In genomic region chr2:149375801-149376349, GRCh38 we compare ENCODE assay signal across 20 cellular contexts. TPM values are rescaled to one million over a fixed set of nuclear protein-coding genes. Genes with fewer than 3 reads are reported as not detected.
DNase-seq lines count a peak whose midpoint lies in the region; ATAC-seq, FAIRE-seq and TF ChIP-seq lines count a peak whose summit lies in the region.
"Had no signal": no experiment of that assay in that cellular context is flagged by ENCODE, and none has a peak within 500 bp of the region (broad histone marks: within the 10 kb centered on the region; RNA-seq: fewer than 3 reads in every experiment).

No MANE protein-coding gene starts in this region.

- no peak for TF ChIP-seq RAD21 in A549 (conservative IDR thresholded peaks at IDR 0.05 in 1 of 2, IDR thresholded peaks at IDR 0.05 in 1 of 2)

- TF ChIP-seq POLR2A in A549 (IDR thresholded peaks at IDR 0.05; ENCODE audit: low read length), result no peak

- no peak overlapping the region for H3K4me3 Mint-ChIP-seq in activated T-helper 1 cell treated with anti-CD3 and anti-CD28 coated beads, Interleukin-12 subunit alpha, Interleukin-12 subunit beta, Interleukin-2, Interleukin-4 antibody, amounts not matched to agents 30 ng/mL and 10 ng/mL and 1 ng/mL, durations not matched to agents 14 hours and 24 hours and 36 hours
- no peak overlapping the region for H3K4me3 Mint-ChIP-seq in progenitor cell of endocrine pancreas (ENCODE audit: low read depth)
- H3K4me3 Mint-ChIP-seq: activated naive CD4-positive, alpha-beta T cell treated with anti-CD3 and anti-CD28 coated beads for 36 hours; T-helper 2 cell treated with Interferon-gamma antibody and Interleukin-4, amounts not matched to agents 5 μg/mL and 100 μg/mL, for 36 hours had no signal

- TF ChIP-seq EP300 in A549 (IDR thresholded peaks at IDR 0.05), result no peak

- FAIRE-seq in A549 (lab: Jason Lieb, UNC), result no peak
- FAIRE-seq: endometrium had no signal

- H3K27me3 ChIP-seq in GM23248 (replicated peaks; ENCODE audit: insufficient read depth), result no peaks in the 10 kb centered on the region
- H3K27me3 ChIP-seq in brain microvascular endothelial cell (replicated peaks), result no peaks in the 10 kb centered on the region
- H3K27me3 ChIP-seq: vagina had no signal

- no peaks in the 10 kb centered on the region for H3K79me2 ChIP-seq in GM23248 (ENCODE audit: insufficient read depth)

- H3K9me2 ChIP-seq in GM23248 (ENCODE audit: insufficient read depth), result no peaks in the 10 kb centered on the region

- DNase-seq in A549 (ENCODE audit: low read depth in 1 of 2, low spot score in 1 of 2) (no peak), GM23248 (peak; percentile 32), brain microvascular endothelial cell (peak; percentile 75), medulla oblongata (ENCODE audit: extremely low spot score) (peak; percentile 9), T1000 (lab: John Stamatoyannopoulos, UW) (no peak), progenitor cell of endocrine pancreas (ENCODE audit: low spot score, unreplicated experiment) (no peak)
- DNase-seq in stimulated activated CD4-positive, alpha-beta T cell treated with anti-CD3 and anti-CD28 coated beads, Interleukin-1b, Interleukin-23, amount 100 ng/mL, for 48 hours, result no peak
- DNase-seq in activated T-helper 1 cell treated with anti-CD3 and anti-CD28 coated beads, Interleukin-12 subunit alpha, Interleukin-12 subunit beta, Interleukin-2, Interleukin-4 antibody, amounts not matched to agents 30 ng/mL and 10 ng/mL and 1 ng/mL, durations not matched to agents 14 hours and 24 hours and 36 hours (ENCODE audit: low spot score), result no peak
- DNase-seq: activated naive CD4-positive, alpha-beta T cell treated with anti-CD3 and anti-CD28 coated beads for 36 hours; caudate nucleus; COR-L47; mesendoderm; NCI-H1105 treated with DMSO at 0.1 percent for 48 hours; NCI-H226; SHP77; stimulated activated CD4-positive, alpha-beta T cell treated with anti-CD3 and anti-CD28 coated beads, Interleukin-15, amount 100 ng/mL, for 24 hours had no signal

- no peak overlapping the region for H3K27ac Mint-ChIP-seq in activated T-helper 1 cell treated with anti-CD3 and anti-CD28 coated beads, Interleukin-12 subunit alpha, Interleukin-12 subunit beta, Interleukin-2, Interleukin-4 antibody, amounts not matched to agents 30 ng/mL and 10 ng/mL and 1 ng/mL, durations not matched to agents 14 hours and 24 hours and 36 hours
- no peak overlapping the region for H3K27ac Mint-ChIP-seq in progenitor cell of endocrine pancreas
- H3K27ac Mint-ChIP-seq: activated naive CD4-positive, alpha-beta T cell treated with anti-CD3 and anti-CD28 coated beads for 36 hours; T-helper 2 cell treated with Interferon-gamma antibody and Interleukin-4, amounts not matched to agents 5 μg/mL and 100 μg/mL, for 36 hours had no signal

- H3K36me3 ChIP-seq in GM23248 (ENCODE audit: low read depth) (no peaks in the 10 kb centered on the region), brain microvascular endothelial cell (replicated peaks) (no peaks in the 10 kb centered on the region)
- H3K36me3 ChIP-seq: vagina had no signal

- H3K4me1 Mint-ChIP-seq in activated T-helper 1 cell treated with anti-CD3 and anti-CD28 coated beads, Interleukin-12 subunit alpha, Interleukin-12 subunit beta, Interleukin-2, Interleukin-4 antibody, amounts not matched to agents 30 ng/mL and 10 ng/mL and 1 ng/mL, durations not matched to agents 14 hours and 24 hours and 36 hours (ENCODE audit: low read depth), result no peaks in the 10 kb centered on the region
- peaks cover 8% of the 10 kb centered on the region for H3K4me1 Mint-ChIP-seq in progenitor cell of endocrine pancreas (ENCODE audit: low read depth)

- 3% methylated on average over 8 of the region's 8 CpGs for WGBS in A549 (ENCODE audit: missing lambda C conversion rate)
- WGBS in GM23248 (ENCODE audit: low coverage in 1 of 2, low lambda C conversion rate in 2 of 2, missing lambda C conversion rate in 2 of 2), 2 experiments, result 23 to 24% methylated on average over 8 of the region's 8 CpGs

- H3K9me3 Mint-ChIP-seq in activated T-helper 1 cell treated with anti-CD3 and anti-CD28 coated beads, Interleukin-12 subunit alpha, Interleukin-12 subunit beta, Interleukin-2, Interleukin-4 antibody, amounts not matched to agents 30 ng/mL and 10 ng/mL and 1 ng/mL, durations not matched to agents 14 hours and 24 hours and 36 hours, result no peaks in the 10 kb centered on the region
- H3K9me3 Mint-ChIP-seq in progenitor cell of endocrine pancreas (ENCODE audit: low read depth), result no peaks in the 10 kb centered on the region
- H3K9me3 Mint-ChIP-seq: activated naive CD4-positive, alpha-beta T cell treated with anti-CD3 and anti-CD28 coated beads for 36 hours; T-helper 2 cell treated with Interferon-gamma antibody and Interleukin-4, amounts not matched to agents 5 μg/mL and 100 μg/mL, for 36 hours had no signal

- H3K9ac ChIP-seq in GM23248, result no peak overlapping the region
- H3K9ac ChIP-seq: KMS-11 had no signal

- TF ChIP-seq CTCF in A549 (IDR thresholded peaks at IDR 0.05) (no peak), brain microvascular endothelial cell (IDR thresholded peaks at IDR 0.05; ENCODE audit: low read depth, low read length, missing control alignments) (no peak), progenitor cell of endocrine pancreas (IDR thresholded peaks at IDR 0.05; ENCODE audit: unreplicated experiment) (no peak)

- no peak overlapping the region for H3K27ac ChIP-seq in A549
- no peak overlapping the region; the same call in 1 of the 2 replicates for H3K27ac ChIP-seq in GM23248
- H3K27ac ChIP-seq in brain microvascular endothelial cell, result no peak overlapping the region
- H3K27ac ChIP-seq: KMS-11, vagina had no signal

- H3K9me3 ChIP-seq in A549, result no peaks in the 10 kb centered on the region
- no peaks in the 10 kb centered on the region for H3K9me3 ChIP-seq in GM23248 (ENCODE audit: low read depth)
- H3K9me3 ChIP-seq: vagina had no signal

- POLR2A ChIA-PET in A549 (lab: Yijun Ruan, JAX), result no interaction called here

- no peak for ATAC-seq in A549

- no peak overlapping the region for H3K4me2 ChIP-seq in A549
- no peak overlapping the region for H3K4me2 ChIP-seq in GM23248 (ENCODE audit: unreplicated experiment)
- H3K4me2 ChIP-seq: KMS-11 had no signal

- H2AFZ ChIP-seq in GM23248, result no peak overlapping the region

- H3K4me3 ChIP-seq in A549, result no peak overlapping the region
- no peak overlapping the region for H3K4me3 ChIP-seq in GM23248
- H3K4me3 ChIP-seq in brain microvascular endothelial cell (ENCODE audit: low read depth, low read length), result no peak overlapping the region
- H3K4me3 ChIP-seq: vagina had no signal

- 0 out of 2 replicates have a peak, but pooled peaks cover 5% of the 10 kb centered on the region for H3F3A ChIP-seq in GM23248 (ENCODE audit: insufficient read depth)

- intact Hi-C loops in activated T-helper 1 cell treated with anti-CD3 and anti-CD28 coated beads, Interleukin-12 subunit alpha, Interleukin-12 subunit beta, Interleukin-2, Interleukin-4 antibody, amounts not matched to agents 30 ng/mL and 10 ng/mL and 1 ng/mL, durations not matched to agents 14 hours and 24 hours and 36 hours (cut with micrococcal nuclease), result no loop called here

- H3K4me1 ChIP-seq in A549 (no peaks in the 10 kb centered on the region), GM23248 (ENCODE audit: insufficient read depth) (peaks cover 8% of the 10 kb centered on the region)
- H3K4me1 ChIP-seq: vagina had no signal

- H4K20me1 ChIP-seq in GM23248 (ENCODE audit: insufficient read depth), result no peaks in the 10 kb centered on the region

- in situ Hi-C loops in GM23248 (cut with MboI), result no loop called here
- in situ Hi-C loops in brain microvascular endothelial cell (cut with HindIII; ENCODE audit: low pct_ligation_motif_present, low sequenced_read_pairs), result no loop called here

- no peaks in the 10 kb centered on the region for H3K27me3 Mint-ChIP-seq in activated T-helper 1 cell treated with anti-CD3 and anti-CD28 coated beads, Interleukin-12 subunit alpha, Interleukin-12 subunit beta, Interleukin-2, Interleukin-4 antibody, amounts not matched to agents 30 ng/mL and 10 ng/mL and 1 ng/mL, durations not matched to agents 14 hours and 24 hours and 36 hours (ENCODE audit: insufficient read depth)
- no peaks in the 10 kb centered on the region for H3K27me3 Mint-ChIP-seq in progenitor cell of endocrine pancreas

- CTCF ChIA-PET in A549 (lab: Yijun Ruan, JAX), result no interaction called here

- no peaks in the 10 kb centered on the region for H3K36me3 Mint-ChIP-seq in activated T-helper 1 cell treated with anti-CD3 and anti-CD28 coated beads, Interleukin-12 subunit alpha, Interleukin-12 subunit beta, Interleukin-2, Interleukin-4 antibody, amounts not matched to agents 30 ng/mL and 10 ng/mL and 1 ng/mL, durations not matched to agents 14 hours and 24 hours and 36 hours (ENCODE audit: low read depth)
- H3K36me3 Mint-ChIP-seq in progenitor cell of endocrine pancreas (ENCODE audit: insufficient read depth), result peaks cover 14% of the 10 kb centered on the region

TF ChIP-seq in A549, 52 proteins besides CTCF, POLR2A, EP300 and RAD21:
- TF ChIP-seq RARB (CRISPR knock-in tag; IDR thresholded peaks at IDR 0.05) (no peak), MAFK (IDR thresholded peaks at IDR 0.05; ENCODE audit: partially characterized antibody) (peak; percentile 44)

RNA-seq across cellular contexts. Expression of gene LYPD6, which starts 45.5 kb away (rescaled TPM):
- polyA plus RNA-seq in A549 (2011; rRNA removed), result 0.09 and 0.15 TPM in 2 replicates
- 0.03 and 0.05 TPM in 2 replicates for polyA plus RNA-seq in A549 (2012; cell fraction: cytosol; rRNA removed)
- 0.01 TPM in 2 replicates for polyA plus RNA-seq in A549 (2012; cell fraction: nucleus; rRNA removed)
- polyA plus RNA-seq in A549 (2017; fragmentation: RNase III; extraction: RNeasy Plus Mini Kit Qiagen cat#74134 plus additional on column Dnase treatment), result 0.04 to 0.08 TPM (median 0.07 TPM) in 3 replicates
- 0.21 and 0.54 TPM in 2 replicates for polyA minus RNA-seq in A549 (2011; rRNA and poly(A)+ RNA removed)
- 3.9 TPM in 2 replicates for total RNA-seq in GM23248 (2014; rRNA removed; shearing (Covaris generic))
- 2.3 and 2.6 TPM in 2 replicates for polyA plus RNA-seq in GM23248 (2016; fragmentation: Nextera tagmentation; extraction: Ambion mirVana)
- not detected in 2 replicates for total RNA-seq in activated T-helper 1 cell treated with anti-CD3 and anti-CD28 coated beads, Interleukin-12 subunit alpha, Interleukin-12 subunit beta, Interleukin-2, Interleukin-4 antibody, amounts not matched to agents 30 ng/mL and 10 ng/mL and 1 ng/mL, durations not matched to agents 14 hours and 24 hours and 36 hours
- 30.1 and 30.5 TPM in 2 replicates for total RNA-seq in progenitor cell of endocrine pancreas
- total RNA-seq: activated naive CD4-positive, alpha-beta T cell treated with anti-CD3 and anti-CD28 coated beads for 36 hours had no signal

Comparison
In these comparisons a context has a peak if more than half of its experiments do, and no peak if none do; other contexts are left out.
1. DNase-seq: peak in GM23248 (single experiment), brain microvascular endothelial cell (single experiment) and medulla oblongata (single experiment); none in A549 (0 of 2), stimulated activated CD4-positive, alpha-beta T cell treated with anti-CD3 and anti-CD28 coated beads, Interleukin-1b, Interleukin-23, amount 100 ng/mL, for 48 hours (single experiment), activated T-helper 1 cell treated with anti-CD3 and anti-CD28 coated beads, Interleukin-12 subunit alpha, Interleukin-12 subunit beta, Interleukin-2, Interleukin-4 antibody, amounts not matched to agents 30 ng/mL and 10 ng/mL and 1 ng/mL, durations not matched to agents 14 hours and 24 hours and 36 hours (single experiment), T1000 (single experiment) and progenitor cell of endocrine pancreas (single experiment).